ENCODE assay signal across 9 cellular contexts in the genomic region with DNA sequence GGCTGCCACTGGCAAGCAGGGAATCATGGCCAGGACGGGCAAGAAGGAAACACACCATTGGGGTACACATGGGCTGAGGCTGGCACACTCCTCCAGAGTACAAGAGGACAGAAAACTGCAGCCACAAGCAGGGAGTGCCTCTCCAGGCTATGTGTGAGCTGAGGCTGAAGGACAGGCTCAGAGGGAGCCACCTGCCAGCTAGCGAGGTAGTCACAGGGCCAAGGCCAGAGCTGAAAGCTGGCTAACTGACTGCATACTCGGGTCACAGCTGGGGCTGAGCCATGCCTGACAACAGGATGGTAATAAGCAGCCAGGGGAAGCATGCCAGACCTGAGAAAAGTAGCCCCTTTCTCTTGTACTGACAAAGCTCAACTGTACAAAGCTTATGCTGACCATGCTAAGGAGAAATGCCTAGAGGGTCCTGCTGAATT. TPM values are rescaled to one million over a fixed set of nuclear protein-coding genes. Genes with fewer than 3 reads are reported as not detected.
DNase-seq lines count a peak whose midpoint lies in the region; ATAC-seq and TF ChIP-seq lines count a peak whose summit lies in the region.
"Had no signal": no experiment of that assay in that cellular context is flagged by ENCODE, and none has a peak within 500 bp of the region (broad histone marks: within the 10 kb centered on the region; RNA-seq: fewer than 3 reads in every experiment).

No MANE protein-coding gene starts in this region.

- H3K4me1 ChIP-seq in testis, result peaks cover 6% of the 10 kb centered on the region

- TF ChIP-seq POLR2A in testis (IDR thresholded peaks at IDR 0.05), result no peak

- no peaks in the 10 kb centered on the region for H3K9me3 Mint-ChIP-seq in activated CD8-positive, alpha-beta T cell treated with anti-CD3 and anti-CD28 coated beads for 36 hours
- H3K9me3 Mint-ChIP-seq in activated CD8-positive, alpha-beta T cell treated with anti-CD3 and anti-CD28 coated beads, Interleukin-2, amount 10 ng/mL, durations not matched to agents 7 days and 5 days (ENCODE audit: insufficient read depth), result no peaks in the 10 kb centered on the region
- H3K9me3 Mint-ChIP-seq: mesothelial cell of epicardium had no signal

- no peak overlapping the region for H3K4me3 Mint-ChIP-seq in activated CD8-positive, alpha-beta T cell treated with anti-CD3 and anti-CD28 coated beads for 36 hours
- H3K4me3 Mint-ChIP-seq in activated CD8-positive, alpha-beta T cell treated with anti-CD3 and anti-CD28 coated beads, Interleukin-2, amount 10 ng/mL, durations not matched to agents 7 days and 5 days, result no peak overlapping the region
- H3K4me3 Mint-ChIP-seq: mesothelial cell of epicardium had no signal

- peak; percentile 31 for ATAC-seq in activated CD8-positive, alpha-beta T cell treated with anti-CD3 and anti-CD28 coated beads for 36 hours
- ATAC-seq in activated CD8-positive, alpha-beta T cell treated with anti-CD3 and anti-CD28 coated beads, Interleukin-2, amount 10 ng/mL, durations not matched to agents 7 days and 5 days, result no peak
- peak; percentile 40 for ATAC-seq in left colon
- ATAC-seq in HG03175 (IDR thresholded peaks at IDR 0.05; ENCODE audit: unreplicated experiment), result no peak
- ATAC-seq in GM21825 (IDR thresholded peaks at IDR 0.05; ENCODE audit: unreplicated experiment), result no peak

- H3K4me1 Mint-ChIP-seq in activated CD8-positive, alpha-beta T cell treated with anti-CD3 and anti-CD28 coated beads for 36 hours (ENCODE audit: low read depth), result peaks cover 9% of the 10 kb centered on the region
- peaks cover 15% of the 10 kb centered on the region for H3K4me1 Mint-ChIP-seq in activated CD8-positive, alpha-beta T cell treated with anti-CD3 and anti-CD28 coated beads, Interleukin-2, amount 10 ng/mL, durations not matched to agents 7 days and 5 days (ENCODE audit: low read depth)

- peak overlapping the region; percentile 38 for H3K27ac Mint-ChIP-seq in activated CD8-positive, alpha-beta T cell treated with anti-CD3 and anti-CD28 coated beads for 36 hours
- H3K27ac Mint-ChIP-seq in activated CD8-positive, alpha-beta T cell treated with anti-CD3 and anti-CD28 coated beads, Interleukin-2, amount 10 ng/mL, durations not matched to agents 7 days and 5 days, result no peak overlapping the region
- H3K27ac Mint-ChIP-seq: mesothelial cell of epicardium had no signal

- 29 to 31% methylated on average over 3 of the region's 3 CpGs for WGBS in testis, 2 donors

- POLR2A ChIA-PET in activated CD8-positive, alpha-beta T cell treated with anti-CD3 and anti-CD28 coated beads for 36 hours (lab: Charles Lee), result no interaction called here
- POLR2A ChIA-PET in activated CD8-positive, alpha-beta T cell treated with anti-CD3 and anti-CD28 coated beads, Interleukin-2, amount 10 ng/mL, durations not matched to agents 7 days and 5 days (lab: Charles Lee), result no interaction called here

- peaks cover 5% of the 10 kb centered on the region for H3K36me3 Mint-ChIP-seq in activated CD8-positive, alpha-beta T cell treated with anti-CD3 and anti-CD28 coated beads for 36 hours (ENCODE audit: low read depth)
- peaks cover 24% of the 10 kb centered on the region for H3K36me3 Mint-ChIP-seq in activated CD8-positive, alpha-beta T cell treated with anti-CD3 and anti-CD28 coated beads, Interleukin-2, amount 10 ng/mL, durations not matched to agents 7 days and 5 days (ENCODE audit: low read depth)

- intact Hi-C loops in activated CD8-positive, alpha-beta T cell treated with anti-CD3 and anti-CD28 coated beads for 36 hours (cut with micrococcal nuclease), result loop anchor here (2.0 kb wide), 1 partner anchor 141 kb away; no protein-coding TSS in a partner anchor
- intact Hi-C loops in left colon (cut with DNase I, micrococcal nuclease), result loop anchor here in 1 of 2 donors (10.0 kb wide), 1 partner anchor 139 kb away; no protein-coding TSS in a partner anchor
- intact Hi-C loops in testis (cut with DNase I; ENCODE audit: low total_unique reads), result no loop called here

- H3K27ac ChIP-seq in WERI-Rb-1, result no peak overlapping the region
- H3K27ac ChIP-seq in testis, result no peak overlapping the region

- TF ChIP-seq CTCF in activated CD8-positive, alpha-beta T cell treated with anti-CD3 and anti-CD28 coated beads for 36 hours (IDR thresholded peaks at IDR 0.05), result no peak
- TF ChIP-seq CTCF in WERI-Rb-1 (IDR thresholded peaks at IDR 0.05; ENCODE audit: low read depth, low read length), result no peak
- TF ChIP-seq CTCF in testis (IDR thresholded peaks at IDR 0.05), result no peak

- H3K36me3 ChIP-seq in WERI-Rb-1, result no peaks in the 10 kb centered on the region
- no peaks in the 10 kb centered on the region for H3K36me3 ChIP-seq in testis (ENCODE audit: low read depth, missing control alignments)

- CTCF ChIA-PET in activated CD8-positive, alpha-beta T cell treated with anti-CD3 and anti-CD28 coated beads for 36 hours (lab: Charles Lee), result interaction anchor here (0.9 to 3.6 kb wide), 8 partner anchors 11 to 186 kb away, joined by 3 to 30 read pairs (median 4); no protein-coding TSS in a partner anchor
- CTCF ChIA-PET in activated CD8-positive, alpha-beta T cell treated with anti-CD3 and anti-CD28 coated beads, Interleukin-2, amount 10 ng/mL, durations not matched to agents 7 days and 5 days (lab: Charles Lee), result interaction anchor here (0.9 to 6.4 kb wide), 5 partner anchors 18 to 172 kb away, joined by 3 to 54 read pairs (median 4); no protein-coding TSS in a partner anchor

- H3K4me3 ChIP-seq in WERI-Rb-1 (ENCODE audit: low read depth, low read length), result no peak overlapping the region
- no peak overlapping the region for H3K4me3 ChIP-seq in testis

- no peaks in the 10 kb centered on the region for H3K9me3 ChIP-seq in WERI-Rb-1 (ENCODE audit: severe bottlenecking)
- H3K9me3 ChIP-seq in testis, result no peaks in the 10 kb centered on the region

- H3K27me3 Mint-ChIP-seq in activated CD8-positive, alpha-beta T cell treated with anti-CD3 and anti-CD28 coated beads for 36 hours, result no peaks in the 10 kb centered on the region
- no peaks in the 10 kb centered on the region for H3K27me3 Mint-ChIP-seq in activated CD8-positive, alpha-beta T cell treated with anti-CD3 and anti-CD28 coated beads, Interleukin-2, amount 10 ng/mL, durations not matched to agents 7 days and 5 days (ENCODE audit: low read depth)

- no peak for DNase-seq in activated CD8-positive, alpha-beta T cell treated with anti-CD3 and anti-CD28 coated beads for 36 hours
- no peak for DNase-seq in activated CD8-positive, alpha-beta T cell treated with anti-CD3 and anti-CD28 coated beads, Interleukin-2, amount 10 ng/mL, durations not matched to agents 7 days and 5 days
- DNase-seq in WERI-Rb-1 (peak; percentile 7), left colon (peak in 1 of 2 donors; percentile 14), testis (peak; percentile 61), NOMO-1 (lab: John Stamatoyannopoulos, UW; ENCODE audit: unreplicated experiment in 2 of 2) (no peak)

- H3K27me3 ChIP-seq in WERI-Rb-1 (ENCODE audit: insufficient read depth, low read depth, severe bottlenecking) (no peaks in the 10 kb centered on the region), testis (no peaks in the 10 kb centered on the region)

RNA-seq across cellular contexts. Expression of a gene that starts 52.0 kb away (rescaled TPM):
- total RNA-seq in activated CD8-positive, alpha-beta T cell treated with anti-CD3 and anti-CD28 coated beads for 36 hours, result 10 to 100 TPM; 52.7 to 55.3 TPM
- 10 to 100 TPM; 57.8 to 61.5 TPM for total RNA-seq in activated CD8-positive, alpha-beta T cell treated with anti-CD3 and anti-CD28 coated beads, Interleukin-2, amount 10 ng/mL, durations not matched to agents 7 days and 5 days
- total RNA-seq in left colon (100 to 1,000 TPM; 122 to 123 TPM), testis (100 to 1,000 TPM; 108 to 122 TPM)
- 49.5 TPM for polyA plus RNA-seq in testis (ENCODE audit: insufficient read depth, low read depth, low replicate concordance)

Comparison
In these comparisons a context has a peak if more than half of its experiments do, and no peak if none do; other contexts are left out.
1. ATAC-seq: peak in activated CD8-positive, alpha-beta T cell treated with anti-CD3 and anti-CD28 coated beads for 36 hours (single experiment) and left colon (single experiment); none in activated CD8-positive, alpha-beta T cell treated with anti-CD3 and anti-CD28 coated beads, Interleukin-2, amount 10 ng/mL, durations not matched to agents 7 days and 5 days (single experiment), HG03175 (single experiment) and GM21825 (single experiment).
2. DNase-seq: peak in WERI-Rb-1 (single experiment) and testis (single experiment); none in activated CD8-positive, alpha-beta T cell treated with anti-CD3 and anti-CD28 coated beads for 36 hours (single experiment), activated CD8-positive, alpha-beta T cell treated with anti-CD3 and anti-CD28 coated beads, Interleukin-2, amount 10 ng/mL, durations not matched to agents 7 days and 5 days (single experiment) and NOMO-1 (0 of 2).